ENCODE assay signal across 23 cellular contexts in genomic region chrX:23389196-23389792, GRCh38. TPM values are rescaled to one million over a fixed set of nuclear protein-coding genes. Genes with fewer than 3 reads are reported as not detected.
A peak's percentile ranks its signal among the peaks of the same experiment; 100 is the strongest.
DNase-seq lines count a peak whose midpoint lies in the region; ATAC-seq, FAIRE-seq and TF ChIP-seq lines count a peak whose summit lies in the region.
"Had no signal": no experiment of that assay in that cellular context is flagged by ENCODE, and none has a peak within 500 bp of the region (broad histone marks: within the 10 kb centered on the region; RNA-seq: fewer than 3 reads in every experiment).

No MANE protein-coding gene starts in this region.

- no peak overlapping the region for H2AFZ ChIP-seq in H1 (ENCODE audit: low read length)

- no peaks in the 10 kb centered on the region for H3K9me3 ChIP-seq in H1 (ENCODE audit: insufficient read depth in 2 of 2, low read depth in 1 of 2, low read length in 1 of 2)
- no peaks in the 10 kb centered on the region for H3K9me3 ChIP-seq in lung (ENCODE audit: control insufficient read depth in 2 of 2, insufficient read depth in 1 of 2, low read length in 1 of 2)
- H3K9me3 ChIP-seq in upper lobe of right lung, result no peaks in the 10 kb centered on the region
- H3K9me3 ChIP-seq: Peyer's patch, SJSA1 had no signal

- no peak overlapping the region for H2BK120ac ChIP-seq in H1 (replicated peaks; ENCODE audit: low read depth, low read length)

- no peak for TF ChIP-seq POLR2A in H1 (IDR thresholded peaks at IDR 0.05; ENCODE audit: control extremely low read depth in 1 of 2, low read depth in 2 of 2, low read length in 2 of 2)

- H3K14ac ChIP-seq in H1 (ENCODE audit: insufficient read length), result no peak overlapping the region

- H3K27ac ChIP-seq in H1 (ENCODE audit: low read depth, low read length) (no peak overlapping the region), lung (ENCODE audit: low read depth in 1 of 2, low read length in 1 of 2) (no peak overlapping the region), upper lobe of right lung (no peak overlapping the region)
- H3K27ac ChIP-seq: 22Rv1, C4-2B, Peyer's patch, SJSA1 had no signal

- no peak for TF ChIP-seq RAD21 in H1 (IDR thresholded peaks at IDR 0.05 in 1 of 2, conservative IDR thresholded peaks at IDR 0.05 in 1 of 2; ENCODE audit: low read depth in 2 of 2, low read length in 2 of 2)

- peak; percentile 32 for FAIRE-seq in H1 (lab: Jason Lieb, UNC)

- no peaks in the 10 kb centered on the region for H4K20me1 ChIP-seq in H1 (replicated peaks in 1 of 2; ENCODE audit: control insufficient read depth in 1 of 2, insufficient read depth in 2 of 2, low read length in 2 of 2)

- no peak overlapping the region for H4K8ac ChIP-seq in H1 (ENCODE audit: extremely low read depth, insufficient read depth, low read length)

- no peak overlapping the region for H3K23ac ChIP-seq in H1 (ENCODE audit: insufficient read length)

- H3K18ac ChIP-seq in H1 (ENCODE audit: extremely low read depth, low read length), result no peak overlapping the region

- POLR2A ChIA-PET in H1 (lab: Charles Lee; ENCODE audit: partially characterized antibody), result no interaction called here

- H3K4me1 ChIP-seq in H1 (replicated peaks in 1 of 4; ENCODE audit: control insufficient read depth in 3 of 4, insufficient read depth in 4 of 4, low read length in 3 of 4) (peaks cover 0 to 3% (median 0%) of the 10 kb centered on the region in 4 experiments; a peak in 1 of 7 replicates), lung (ENCODE audit: control insufficient read depth in 2 of 2, insufficient read depth in 2 of 2, low read length in 2 of 2) (no peaks in the 10 kb centered on the region), upper lobe of right lung (no peaks in the 10 kb centered on the region)
- H3K4me1 ChIP-seq: Peyer's patch, SJSA1 had no signal

- H2BK12ac ChIP-seq in H1 (ENCODE audit: low read depth, low read length), result no peak overlapping the region

- no peak overlapping the region for H2AK5ac ChIP-seq in H1 (ENCODE audit: low read depth, low read length)

- H3K79me2 ChIP-seq in H1 (ENCODE audit: control insufficient read depth in 1 of 2, insufficient read depth in 2 of 2, low read length in 2 of 2), result no peaks in the 10 kb centered on the region

- intact Hi-C loops in upper lobe of right lung (cut with DNase I), result no loop called here

- DNase-seq in DMS53 (lab: John Stamatoyannopoulos, UW) (peak; percentile 10), DMS53 treated with DMSO at 0.1 percent for 48 hours (lab: John Stamatoyannopoulos, UW; ENCODE audit: unreplicated experiment) (no peak), H1 (ENCODE audit: low read depth in 1 of 2, low spot score in 2 of 2) (no peak), lung (ENCODE audit: low spot score) (peak; percentile 83), upper lobe of right lung (peak; percentile 76), GM13977 (ENCODE audit: low spot score) (no peak), foreskin fibroblast (no peak)
- DNase-seq: ACHN; Calu3; CD8-positive, alpha-beta memory T cell; EL; HCEC 1CT; NCI-H1105; NCI-H2081 treated with DMSO at 0.1 percent for 48 hours; NCI-H446; NCI-H526; Peyer's patch had no signal

- H4K91ac ChIP-seq in H1 (replicated peaks; ENCODE audit: insufficient read length, low read length), result no peak overlapping the region

- H2BK5ac ChIP-seq in H1 (ENCODE audit: low read depth, low read length), result no peak overlapping the region

- no peaks in the 10 kb centered on the region for H3K23me2 ChIP-seq in H1 (ENCODE audit: low read depth, low read length)

- no peak overlapping the region for H4K5ac ChIP-seq in H1 (ENCODE audit: insufficient read length, low read depth, low read length)

- no peak overlapping the region for H3K56ac ChIP-seq in H1 (replicated peaks; ENCODE audit: insufficient read length, low read depth, low read length)

- no peak overlapping the region for H3K9ac ChIP-seq in H1 (replicated peaks in 1 of 4; ENCODE audit: extremely low read depth in 1 of 4, low read depth in 3 of 4, low read length in 3 of 4)

- WGBS in H1 (ENCODE audit: extremely low coverage in 1 of 2, insufficient coverage in 1 of 2, insufficient read length in 1 of 2, insufficient replicate concordance in 2 of 2, low coverage in 1 of 2, low lambda C conversion rate in 2 of 2, missing lambda C conversion rate in 1 of 2), 2 experiments, result 72% methylated on average over 8 of the region's 8 CpGs; no CpG with 5 or more reads in 1 of the 2 experiments
- 53 to 86% methylated on average over 8 of the region's 8 CpGs for WGBS in lung, 2 donors

- TF ChIP-seq CTCF in H1 (IDR thresholded peaks at IDR 0.05; ENCODE audit: control extremely low read depth in 1 of 3, insufficient read depth in 1 of 3, low read depth in 1 of 3, low read length in 3 of 3) (no peak), lung (IDR thresholded peaks at IDR 0.05; ENCODE audit: control extremely low read depth, extremely low read depth) (no peak), upper lobe of right lung (IDR thresholded peaks at IDR 0.05) (no peak), GM13977 (IDR thresholded peaks at IDR 0.05; ENCODE audit: extremely low read depth, insufficient read depth, missing control alignments) (no peak), foreskin fibroblast (IDR thresholded peaks at IDR 0.05; ENCODE audit: low read depth, low read length) (no peak)

- H2BK20ac ChIP-seq in H1 (ENCODE audit: low read length), result no peak overlapping the region

- peak; percentile 55 for ATAC-seq in lung (ENCODE audit: insufficient read depth, low FRiP score)
- peak; percentile 96 for ATAC-seq in upper lobe of right lung
- ATAC-seq in HG03025 (IDR thresholded peaks at IDR 0.05; ENCODE audit: low FRiP score, unreplicated experiment), result no peak

- in situ Hi-C loops in GM13977 (cut with MboI; ENCODE audit: low pct_unique_long_range_greater_than_20kb, low sequenced_read_pairs, unreplicated experiment), result no loop called here

- TF ChIP-seq EP300 in H1 (IDR thresholded peaks at IDR 0.05; ENCODE audit: borderline replicate concordance in 1 of 2, low read depth in 2 of 2, low read length in 2 of 2), result no peak

- H3K36me3 ChIP-seq in H1 (ENCODE audit: control insufficient read depth in 2 of 4, insufficient read depth in 4 of 4, low read length in 3 of 4) (no peaks in the 10 kb centered on the region), lung (ENCODE audit: control insufficient read depth in 2 of 2, insufficient read depth in 2 of 2, low read length in 2 of 2) (no peaks in the 10 kb centered on the region), upper lobe of right lung (no peaks in the 10 kb centered on the region)
- H3K36me3 ChIP-seq: Peyer's patch, SJSA1 had no signal

- no peak overlapping the region for H3K4me3 ChIP-seq in H1 (ENCODE audit: extremely low read depth in 1 of 4, insufficient read depth in 2 of 4, low read depth in 3 of 4, low read length in 4 of 4)
- no peak overlapping the region for H3K4me3 ChIP-seq in lung
- no peak overlapping the region for H3K4me3 ChIP-seq in upper lobe of right lung
- no peak overlapping the region for H3K4me3 ChIP-seq in foreskin fibroblast (ENCODE audit: low read depth in 1 of 2, low read length in 2 of 2)
- H3K4me3 ChIP-seq: Peyer's patch, SJSA1 had no signal

- CTCF ChIA-PET in H1 (lab: Charles Lee; ENCODE audit: partially characterized antibody), result interaction anchor here (0.6 kb wide), 1 partner anchor 15 kb away, joined by 3 read pairs; no protein-coding TSS in a partner anchor

- no peaks in the 10 kb centered on the region for H3K79me1 ChIP-seq in H1 (ENCODE audit: low read depth, low read length)

- H3K4me2 ChIP-seq in H1 (ENCODE audit: insufficient read depth in 1 of 2, low read depth in 2 of 2, low read length in 2 of 2), result no peak overlapping the region; a peak in 1 of 4 replicates

- no peak overlapping the region for H3K4ac ChIP-seq in H1 (replicated peaks; ENCODE audit: insufficient read length, low read depth, low read length)

- H3K27me3 ChIP-seq in H1 (replicated peaks in 1 of 4; ENCODE audit: control insufficient read depth in 3 of 4, extremely low read depth in 1 of 4, insufficient read depth in 3 of 4, low read length in 3 of 4) (no peaks in the 10 kb centered on the region), lung (ENCODE audit: control insufficient read depth, insufficient read depth) (peaks cover 3% of the 10 kb centered on the region), upper lobe of right lung (no peaks in the 10 kb centered on the region)
- H3K27me3 ChIP-seq: Peyer's patch, SJSA1 had no signal

- no peak overlapping the region for H2BK15ac ChIP-seq in H1 (ENCODE audit: low read length)

TF ChIP-seq in H1, 55 proteins besides CTCF, POLR2A, EP300 and RAD21:
- TF ChIP-seq SIX5 (IDR thresholded peaks at IDR 0.05; ENCODE audit: low read depth, low read length), result no peak
- TF ChIP-seq BACH1 (IDR thresholded peaks at IDR 0.05; ENCODE audit: low read length), result no peak
- no peak for TF ChIP-seq KDM5A (IDR thresholded peaks at IDR 0.05; ENCODE audit: low read length)
- TF ChIP-seq FOSL1 (IDR thresholded peaks at IDR 0.05; ENCODE audit: insufficient read depth, low read depth, low read length), result no peak

RNA-seq across cellular contexts. Expression of gene PTCHD1, which starts 54.6 kb away (rescaled TPM):
- total RNA-seq in H1 (2021; fragmentation: NEBNext Ultra II Directional; extraction: Animal tissue kit (Norgen Biotek cat#: 25700)), result 2.4 and 3.3 TPM in 2 replicates
- polyA plus RNA-seq in H1 (2011; rRNA removed), result 0.53 and 0.60 TPM in 2 replicates
- polyA plus RNA-seq in H1 (2011; cell fraction: cytosol; rRNA removed), result 0.63 TPM
- 2.6 TPM for polyA plus RNA-seq in H1 (2011; cell fraction: nucleus; rRNA removed)
- polyA plus RNA-seq in H1 (2012, experiment 1 of 2), result 1.0 to 1.4 TPM (median 1.1 TPM) in 4 replicates
- polyA plus RNA-seq in H1 (2012, experiment 2 of 2), result 0.34 TPM
- polyA plus RNA-seq in H1 (2013, experiment 1 of 2), result 1.1 TPM
- polyA plus RNA-seq in H1 (2013, experiment 2 of 2), result 0.90 TPM
- 4.6 and 5.0 TPM in 2 replicates for polyA minus RNA-seq in H1 (2011; rRNA and poly(A)+ RNA removed)
- 2.6 TPM for polyA minus RNA-seq in H1 (2011; cell fraction: cytosol; rRNA and poly(A)+ RNA removed)
- 4.6 TPM for polyA minus RNA-seq in H1 (2011; cell fraction: nucleus; rRNA and poly(A)+ RNA removed)
- under 1 TPM; 0.28 to 0.48 TPM for total RNA-seq in lung
- under 1 TPM; 0.01 to 0.35 TPM for polyA plus RNA-seq in lung
- total RNA-seq in upper lobe of right lung, result 0.20 TPM
- total RNA-seq: Calu3; CD8-positive, alpha-beta memory T cell; OCI-LY7; SJSA1 had no signal
- polyA plus RNA-seq: CD8-positive, alpha-beta memory T cell; IgD-negative memory B cell had no signal

Comparison
In these comparisons a context has a peak if more than half of its experiments do, and no peak if none do; other contexts are left out.
1. DNase-seq: peak in DMS53 (single experiment), lung (single experiment) and upper lobe of right lung (single experiment); none in DMS53 treated with DMSO at 0.1 percent for 48 hours (single experiment), H1 (0 of 2), GM13977 (single experiment) and foreskin fibroblast (0 of 2).